ENCODE assay signal across 8 cellular contexts in the genomic region with DNA sequence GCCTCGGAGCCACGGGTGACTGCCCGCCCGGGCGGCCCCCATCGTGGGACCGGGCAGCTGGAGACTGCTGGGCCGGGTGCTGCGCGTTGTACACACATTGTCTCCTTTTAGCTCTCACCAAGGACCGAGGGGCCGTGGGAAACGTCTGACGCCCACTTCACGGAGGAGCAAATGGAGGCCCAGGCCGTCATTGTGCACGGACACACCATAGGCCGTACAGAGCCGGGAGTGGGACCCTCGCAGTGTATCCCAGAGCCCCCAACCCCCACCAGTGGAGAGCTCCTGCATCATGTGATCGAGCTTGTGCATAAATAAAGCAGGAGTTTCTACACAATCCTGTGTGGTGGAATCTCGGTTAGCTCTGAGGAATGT. TPM values are rescaled to one million over a fixed set of nuclear protein-coding genes. Genes with fewer than 3 reads are reported as not detected.
A peak's percentile ranks its signal among the peaks of the same experiment; 100 is the strongest.
DNase-seq lines count a peak whose midpoint lies in the region; ATAC-seq and TF ChIP-seq lines count a peak whose summit lies in the region.

No MANE protein-coding gene starts in this region.

- peaks cover 16% of the 10 kb centered on the region for H3K4me1 ChIP-seq in CD8-positive, alpha-beta memory T cell (ENCODE audit: insufficient read depth, low read length)

- H3K9me3 Mint-ChIP-seq in CD8-positive, alpha-beta memory T cell = no peaks in the 10 kb centered on the region
- H3K9me3 Mint-ChIP-seq in activated CD8-positive, alpha-beta T cell treated with anti-CD3 and anti-CD28 coated beads for 36 hours = no peaks in the 10 kb centered on the region
- no peaks in the 10 kb centered on the region for H3K9me3 Mint-ChIP-seq in progenitor cell of endocrine pancreas (ENCODE audit: low read depth)

- ATAC-seq in activated CD8-positive, alpha-beta T cell treated with anti-CD3 and anti-CD28 coated beads for 36 hours = peak; percentile 4

- H3K4me3 Mint-ChIP-seq in CD8-positive, alpha-beta memory T cell = peak overlapping the region; percentile 74 to 85 (median 79)
- H3K4me3 Mint-ChIP-seq in activated CD8-positive, alpha-beta T cell treated with anti-CD3 and anti-CD28 coated beads for 36 hours = peak overlapping the region; percentile 72
- peak overlapping the region; percentile 78 for H3K4me3 Mint-ChIP-seq in progenitor cell of endocrine pancreas (ENCODE audit: low read depth)

- intact Hi-C loops in activated CD8-positive, alpha-beta T cell treated with anti-CD3 and anti-CD28 coated beads for 36 hours (cut with micrococcal nuclease) = no loop called here
- intact Hi-C loops in head of caudate nucleus (cut with DNase I) = no loop called here

- POLR2A ChIA-PET in CD8-positive, alpha-beta memory T cell (lab: Charles Lee) = interaction anchor here (0.8 to 2.9 kb wide), 7 partner anchors 14 to 103 kb away, joined by 3 to 21 read pairs (median 9); a partner anchor contains a TSS
- POLR2A ChIA-PET in activated CD8-positive, alpha-beta T cell treated with anti-CD3 and anti-CD28 coated beads for 36 hours (lab: Charles Lee) = interaction anchor here (0.9 to 3.2 kb wide), 6 partner anchors 10 to 34 kb away, joined by 4 to 14 read pairs (median 4); a partner anchor contains a TSS

- TF ChIP-seq CTCF in HFF-Myc (IDR thresholded peaks at IDR 0.05; ENCODE audit: low read depth, low read length, missing control alignments) (no peak), progenitor cell of endocrine pancreas (IDR thresholded peaks at IDR 0.05; ENCODE audit: unreplicated experiment) (no peak)
- no peak for TF ChIP-seq CTCF in activated CD8-positive, alpha-beta T cell treated with anti-CD3 and anti-CD28 coated beads for 36 hours (IDR thresholded peaks at IDR 0.05)

- H3K27ac Mint-ChIP-seq in CD8-positive, alpha-beta memory T cell = peak overlapping the region in 2 of 8 donors; percentile 35 to 70
- no peak overlapping the region for H3K27ac Mint-ChIP-seq in activated CD8-positive, alpha-beta T cell treated with anti-CD3 and anti-CD28 coated beads for 36 hours
- H3K27ac Mint-ChIP-seq in progenitor cell of endocrine pancreas = peak overlapping the region; percentile 49

- H3K36me3 Mint-ChIP-seq in CD8-positive, alpha-beta memory T cell = peaks cover 0 to 12% (median 0%) of the 10 kb centered on the region in 3 donors
- H3K36me3 Mint-ChIP-seq in activated CD8-positive, alpha-beta T cell treated with anti-CD3 and anti-CD28 coated beads for 36 hours (ENCODE audit: low read depth) = peaks cover 7% of the 10 kb centered on the region
- peaks cover 6% of the 10 kb centered on the region for H3K36me3 Mint-ChIP-seq in progenitor cell of endocrine pancreas (ENCODE audit: insufficient read depth)

- no peak for DNase-seq in CD8-positive, alpha-beta memory T cell
- DNase-seq in HFF-Myc (ENCODE audit: extremely low read depth, low read depth) (no peak), head of caudate nucleus (peak in 26 of 42 donors; percentile 7 to 47 (median 20)), progenitor cell of endocrine pancreas (ENCODE audit: low spot score, unreplicated experiment) (peak; percentile 18), NCI-H1105 (lab: John Stamatoyannopoulos, UW) (no peak), DMS79 (lab: John Stamatoyannopoulos, UW) (no peak), NCI-H1048 (lab: John Stamatoyannopoulos, UW) (no peak)
- peak; percentile 28 for DNase-seq in activated CD8-positive, alpha-beta T cell treated with anti-CD3 and anti-CD28 coated beads for 36 hours

- no peaks in the 10 kb centered on the region for H3K27me3 ChIP-seq in CD8-positive, alpha-beta memory T cell (ENCODE audit: insufficient read depth, low read length, poor library complexity, severe bottlenecking)

- H3K27ac ChIP-seq in CD8-positive, alpha-beta memory T cell (ENCODE audit: low read depth, low read length) = no peak overlapping the region

- H3K36me3 ChIP-seq in CD8-positive, alpha-beta memory T cell (ENCODE audit: insufficient read depth, low read length) = no peaks in the 10 kb centered on the region

- no peaks in the 10 kb centered on the region for H3K27me3 Mint-ChIP-seq in CD8-positive, alpha-beta memory T cell
- H3K27me3 Mint-ChIP-seq in activated CD8-positive, alpha-beta T cell treated with anti-CD3 and anti-CD28 coated beads for 36 hours = no peaks in the 10 kb centered on the region
- H3K27me3 Mint-ChIP-seq in progenitor cell of endocrine pancreas = no peaks in the 10 kb centered on the region

- H3K9me3 ChIP-seq in CD8-positive, alpha-beta memory T cell (ENCODE audit: low read length) = no peaks in the 10 kb centered on the region

- H3K4me3 ChIP-seq in CD8-positive, alpha-beta memory T cell (ENCODE audit: low read length) = peak overlapping the region; percentile 51
- peak overlapping the region; percentile 74 for H3K4me3 ChIP-seq in HFF-Myc (replicated peaks; ENCODE audit: low read depth, low read length)

- peaks cover 14 to 48% (median 41%) of the 10 kb centered on the region in 3 donors for H3K4me1 Mint-ChIP-seq in CD8-positive, alpha-beta memory T cell
- peaks cover 11% of the 10 kb centered on the region for H3K4me1 Mint-ChIP-seq in activated CD8-positive, alpha-beta T cell treated with anti-CD3 and anti-CD28 coated beads for 36 hours (ENCODE audit: low read depth)
- H3K4me1 Mint-ChIP-seq in progenitor cell of endocrine pancreas (ENCODE audit: low read depth) = peaks cover 3% of the 10 kb centered on the region

- CTCF ChIA-PET in CD8-positive, alpha-beta memory T cell (lab: Charles Lee) = interaction anchor here (0.9 to 2.1 kb wide), 10 partner anchors 11 to 385 kb away, joined by 3 to 14 read pairs (median 4); a partner anchor contains a TSS
- CTCF ChIA-PET in activated CD8-positive, alpha-beta T cell treated with anti-CD3 and anti-CD28 coated beads for 36 hours (lab: Charles Lee) = interaction anchor here (3.0 kb wide), 1 partner anchor 27 kb away, joined by 11 read pairs; no protein-coding TSS in a partner anchor

RNA-seq across cellular contexts. Expression of a gene that starts 0.7 kb away (rescaled TPM):
- 10 to 100 TPM; 23.8 to 24.8 TPM for total RNA-seq in CD8-positive, alpha-beta memory T cell
- 51.0 TPM for polyA plus RNA-seq in CD8-positive, alpha-beta memory T cell
- total RNA-seq in activated CD8-positive, alpha-beta T cell treated with anti-CD3 and anti-CD28 coated beads for 36 hours = 10 to 100 TPM; 16.9 to 18.6 TPM
- 44.6 and 48.5 TPM in 2 replicates for total RNA-seq in progenitor cell of endocrine pancreas

RNA-seq across cellular contexts. Expression of a gene that starts 24.0 kb away (rescaled TPM):
- total RNA-seq in CD8-positive, alpha-beta memory T cell = 100 to 1,000 TPM; 181 to 195 TPM
- polyA plus RNA-seq in CD8-positive, alpha-beta memory T cell = 75.3 TPM
- 100 to 1,000 TPM; 127 to 131 TPM for total RNA-seq in activated CD8-positive, alpha-beta T cell treated with anti-CD3 and anti-CD28 coated beads for 36 hours
- 127 and 129 TPM in 2 replicates for total RNA-seq in progenitor cell of endocrine pancreas

Comparison
In these comparisons a context has a peak if more than half of its experiments do, and no peak if none do; other contexts are left out.
1. DNase-seq: peak in activated CD8-positive, alpha-beta T cell treated with anti-CD3 and anti-CD28 coated beads for 36 hours (single experiment), head of caudate nucleus (26 of 42) and progenitor cell of endocrine pancreas (single experiment); none in CD8-positive, alpha-beta memory T cell (0 of 5), HFF-Myc (single experiment), NCI-H1105 (single experiment), DMS79 (single experiment) and NCI-H1048 (single experiment).
2. Peak in every context shown above with its lines, with median percentiles within 50 percentile points of each other: H3K4me3 Mint-ChIP-seq.